8 cellular contexts compared by ENCODE assay signal in the genomic region with DNA sequence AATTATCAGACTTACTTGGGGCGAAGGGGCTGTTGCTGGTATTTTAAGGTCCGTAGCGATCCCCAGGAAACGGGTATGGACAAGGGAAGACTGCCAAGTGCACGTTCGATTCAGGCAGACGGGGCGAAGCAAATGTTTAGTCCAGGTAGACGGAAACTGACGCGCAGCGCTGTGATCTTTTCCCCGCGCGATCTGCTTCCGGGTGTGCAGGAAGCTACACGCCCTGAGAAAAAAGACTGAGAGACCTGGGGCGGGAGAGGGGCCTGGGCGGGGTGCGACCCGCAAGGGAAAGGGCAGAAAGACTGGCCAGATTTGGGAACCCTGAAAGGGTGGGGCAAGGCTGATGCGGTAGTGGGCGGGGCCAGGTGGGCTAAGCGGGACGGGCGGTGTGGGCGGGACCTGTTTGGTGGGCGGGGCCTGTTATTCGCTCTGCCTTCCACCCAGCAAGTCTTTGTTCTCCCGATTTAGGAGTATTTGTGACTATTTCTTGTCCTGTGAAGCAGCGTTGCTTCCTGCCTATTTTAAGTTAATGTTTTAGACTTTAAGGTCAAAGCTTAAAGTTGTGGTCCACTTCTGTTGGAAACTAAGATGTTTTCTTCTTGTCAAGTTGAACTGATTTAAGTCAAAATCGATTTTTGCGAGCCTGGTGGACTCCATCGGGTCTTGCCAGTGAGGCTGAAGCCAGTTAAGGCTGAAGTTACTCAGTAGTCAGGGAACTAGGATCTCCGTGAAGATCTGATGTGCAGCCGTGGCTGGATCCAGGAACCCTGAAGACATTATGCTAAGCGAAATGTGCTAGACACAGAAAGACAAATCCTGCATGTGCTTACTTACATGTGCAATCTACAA. TPM values are rescaled to one million over a fixed set of nuclear protein-coding genes. Genes with fewer than 3 reads are reported as not detected.
DNase-seq lines count a peak whose midpoint lies in the region; ATAC-seq and TF ChIP-seq lines count a peak whose summit lies in the region.

ZNF836 (minus strand) TSS at position 301 of the 849 bp plus-strand sequence. CDS start 3,549 bp downstream, outside the sequence.

- no peak for TF ChIP-seq EP300 in ovary (IDR thresholded peaks at IDR 0.05)

- H3K4me1 ChIP-seq in CD8-positive, alpha-beta memory T cell (ENCODE audit: insufficient read depth, low read length) = peaks cover 25% of the 10 kb centered on the region
- H3K4me1 ChIP-seq in ovary (ENCODE audit: insufficient read depth) = peaks cover 3% of the 10 kb centered on the region
- no peaks in the 10 kb centered on the region for H3K4me1 ChIP-seq in testis

- TF ChIP-seq CTCF in ovary (IDR thresholded peaks at IDR 0.05) = no peak
- no peak for TF ChIP-seq CTCF in testis (IDR thresholded peaks at IDR 0.05)

- H3K27me3 ChIP-seq in CD8-positive, alpha-beta memory T cell (ENCODE audit: insufficient read depth, low read length, poor library complexity, severe bottlenecking) = no peaks in the 10 kb centered on the region
- H3K27me3 ChIP-seq in ovary (no peaks in the 10 kb centered on the region), testis (no peaks in the 10 kb centered on the region)

- POLR2A ChIA-PET in CD8-positive, alpha-beta memory T cell (lab: Charles Lee) = interaction anchor here (0.7 to 3.1 kb wide), 4 partner anchors 18 to 543 kb away, joined by 3 to 31 read pairs (median 4); partner anchors contain the start of genes PPP2R1A and ZNF432

- H3K4me3 ChIP-seq in CD8-positive, alpha-beta memory T cell (ENCODE audit: low read length) = peak within 1 kb of the TSS; percentile 94
- H3K4me3 ChIP-seq in ovary = peak within 1 kb of the TSS; percentile 77
- peak within 1 kb of the TSS; percentile 60 to 82 for H3K4me3 ChIP-seq in testis

- DNase-seq in CD8-positive, alpha-beta memory T cell = peak; percentile 90 to 92 (median 91)
- DNase-seq in MV-4-11 (lab: John Stamatoyannopoulos, UW) (peak; percentile 69), SKM-1 treated with dmso at 0.1 percent for 144 hours (lab: John Stamatoyannopoulos, UW; ENCODE audit: unreplicated experiment) (peak; percentile 28), Right ventricle myocardium inferior (ENCODE audit: missing footprints) (peak; percentile 94), ovary (peak; percentile 91 to 96 (median 94)), testis (peak; percentile 94)
- DNase-seq in activated naive CD4-positive, alpha-beta T cell treated with anti-CD3 and anti-CD28 coated beads, Interleukin-2, amount 50 U/mL, for 72 hours (ENCODE audit: low spot score in 2 of 2) = peak; percentile 84 to 89

- peaks cover 15 to 43% (median 28%) of the 10 kb centered on the region in 3 donors for H3K36me3 Mint-ChIP-seq in CD8-positive, alpha-beta memory T cell
- peaks cover 36 to 64% of the 10 kb centered on the region in 2 donors for H3K36me3 Mint-ChIP-seq in activated naive CD4-positive, alpha-beta T cell treated with anti-CD3 and anti-CD28 coated beads, Interleukin-2, amount 50 U/mL, for 72 hours

- peak; percentile 67 for ATAC-seq in GM21619 (IDR thresholded peaks at IDR 0.05; ENCODE audit: unreplicated experiment)
- peak; percentile 97 to 98 for ATAC-seq in activated naive CD4-positive, alpha-beta T cell treated with anti-CD3 and anti-CD28 coated beads, Interleukin-2, amount 50 U/mL, for 72 hours
- ATAC-seq in Right ventricle myocardium inferior = peak; percentile 98

- intact Hi-C loops in Right ventricle myocardium inferior (cut with DNase I) = loop anchor here (1.0 to 2.0 kb wide), 2 partner anchors 18 to 33 kb away; partner anchors contain the start of gene ZNF616
- intact Hi-C loops in ovary (cut with DNase I) = loop anchor here in 1 of 4 donors (2.0 kb wide), 2 partner anchors 17 to 33 kb away; partner anchors contain the start of gene ZNF616
- intact Hi-C loops in testis (cut with DNase I; ENCODE audit: low total_unique reads) = no loop called here

- TF ChIP-seq POLR2A in ovary (IDR thresholded peaks at IDR 0.05) = no peak
- no peak for TF ChIP-seq POLR2A in testis (IDR thresholded peaks at IDR 0.05)

- peaks cover 7% of the 10 kb centered on the region for H3K36me3 ChIP-seq in CD8-positive, alpha-beta memory T cell (ENCODE audit: insufficient read depth, low read length)
- H3K36me3 ChIP-seq in ovary (no peaks in the 10 kb centered on the region), testis (ENCODE audit: low read depth, missing control alignments) (no peaks in the 10 kb centered on the region)

- H3K9me3 Mint-ChIP-seq in CD8-positive, alpha-beta memory T cell = peaks cover 0 to 2% (median 0%) of the 10 kb centered on the region in 5 donors
- peaks cover 4 to 11% of the 10 kb centered on the region in 2 donors for H3K9me3 Mint-ChIP-seq in activated naive CD4-positive, alpha-beta T cell treated with anti-CD3 and anti-CD28 coated beads, Interleukin-2, amount 50 U/mL, for 72 hours

- peaks cover 38 to 46% (median 41%) of the 10 kb centered on the region in 3 donors for H3K4me1 Mint-ChIP-seq in CD8-positive, alpha-beta memory T cell

- H3K9me3 ChIP-seq in CD8-positive, alpha-beta memory T cell (ENCODE audit: low read length) = no peaks in the 10 kb centered on the region
- no peaks in the 10 kb centered on the region for H3K9me3 ChIP-seq in ovary
- no peaks in the 10 kb centered on the region for H3K9me3 ChIP-seq in testis

- WGBS in ovary, 3 donors = 2% methylated on average over 37 of the region's 37 CpGs
- 5 to 6% methylated on average over 37 of the region's 37 CpGs for WGBS in testis, 2 donors

- peak within 1 kb of the TSS; percentile 82 for H3K27ac ChIP-seq in CD8-positive, alpha-beta memory T cell (ENCODE audit: low read depth, low read length)
- H3K27ac ChIP-seq in ovary (peak within 1 kb of the TSS; percentile 70 to 80), testis (peak within 1 kb of the TSS; percentile 74 to 81)

- peak within 1 kb of the TSS; percentile 91 to 100 (median 95) for H3K4me3 Mint-ChIP-seq in CD8-positive, alpha-beta memory T cell

- CTCF ChIA-PET in CD8-positive, alpha-beta memory T cell (lab: Charles Lee) = interaction anchor here (1.2 to 2.3 kb wide), 2 partner anchors 13 to 18 kb away, joined by 3 to 9 read pairs; partner anchors contain the start of gene PPP2R1A

- peaks cover 0 to 3% of the 10 kb centered on the region in 2 donors for H3K27me3 Mint-ChIP-seq in CD8-positive, alpha-beta memory T cell

- H3K27ac Mint-ChIP-seq in CD8-positive, alpha-beta memory T cell = peak within 1 kb of the TSS; percentile 93 to 100 (median 96)
- H3K27ac Mint-ChIP-seq in activated naive CD4-positive, alpha-beta T cell treated with anti-CD3 and anti-CD28 coated beads, Interleukin-2, amount 50 U/mL, for 72 hours = peak within 1 kb of the TSS; percentile 96 to 98

RNA-seq across cellular contexts. Expression of gene ZNF836, which starts in this region (rescaled TPM):
- 10 to 100 TPM; 10.6 to 12.5 TPM for total RNA-seq in CD8-positive, alpha-beta memory T cell
- polyA plus RNA-seq in CD8-positive, alpha-beta memory T cell = 17.1 TPM
- total RNA-seq in activated naive CD4-positive, alpha-beta T cell treated with anti-CD3 and anti-CD28 coated beads, Interleukin-2, amount 50 U/mL, for 72 hours = 10 to 100 TPM; 11.8 to 11.9 TPM
- 6.8 TPM for total RNA-seq in Right ventricle myocardium inferior
- 10 to 100 TPM; 19.0 to 38.1 (median 26.3) TPM for total RNA-seq in ovary
- 10 to 100 TPM in 1 of 2 donors, 1 to 10 TPM in 1; 7.4 to 19.4 TPM for polyA plus RNA-seq in ovary
- total RNA-seq in testis = 1 to 10 TPM; 5.4 to 9.2 TPM
- 3.3 TPM for polyA plus RNA-seq in testis (ENCODE audit: insufficient read depth, low read depth, low replicate concordance)

Comparison
In these comparisons a context has a peak if more than half of its experiments do, and no peak if none do; other contexts are left out.
1. Peak in every context shown above with its lines: DNase-seq, ATAC-seq, H3K4me3 ChIP-seq and H3K27ac ChIP-seq.
2. DNase-seq: peak in every context shown above with its lines; median percentile 94 in Right ventricle myocardium inferior; 94 in ovary; 94 in testis; 91 in CD8-positive, alpha-beta memory T cell; 86 in activated naive CD4-positive, alpha-beta T cell treated with anti-CD3 and anti-CD28 coated beads, Interleukin-2, amount 50 U/mL, for 72 hours; 69 in MV-4-11; 28 in SKM-1 treated with dmso at 0.1 percent for 144 hours.